Comparison of ENCODE assay signal across 14 cellular contexts in the genomic region with DNA sequence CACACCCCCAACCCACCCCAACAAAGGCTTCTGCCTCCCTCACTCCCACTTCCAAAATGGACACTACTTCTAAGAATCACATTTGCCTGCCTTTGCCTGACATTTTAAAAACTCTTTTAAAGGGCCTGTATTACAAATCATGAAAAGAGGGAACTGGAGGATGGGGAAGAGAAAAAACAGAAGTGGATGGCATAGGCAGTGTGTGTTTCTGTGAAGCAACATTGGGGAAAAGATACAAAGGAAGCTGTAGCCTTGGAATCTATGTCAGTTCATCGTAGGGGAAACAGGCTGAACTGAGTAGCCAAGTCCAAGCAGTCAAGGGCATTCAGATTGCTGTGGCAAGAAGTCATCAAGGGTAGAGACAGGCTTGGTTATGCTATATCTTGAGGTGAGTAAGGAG.
DNase-seq lines count a peak whose midpoint lies in the region; ATAC-seq and TF ChIP-seq lines count a peak whose summit lies in the region.
"Had no signal": no experiment of that assay in that cellular context is flagged by ENCODE, and none has a peak within 500 bp of the region (broad histone marks: within the 10 kb centered on the region; RNA-seq: fewer than 3 reads in every experiment).

No MANE protein-coding gene starts in this region.

- no peak overlapping the region for H3K4me3 ChIP-seq in CD8-positive, alpha-beta memory T cell (ENCODE audit: low read length)
- H3K4me3 ChIP-seq in mucosa of stomach (ENCODE audit: low read length): no peak overlapping the region
- H3K4me3 ChIP-seq: SK-N-MC had no signal

- peaks cover 0 to 5% of the 10 kb centered on the region in 2 donors for H3K36me3 Mint-ChIP-seq in CD14-positive monocyte
- peaks cover 0 to 15% (median 3%) of the 10 kb centered on the region in 3 donors for H3K36me3 Mint-ChIP-seq in CD8-positive, alpha-beta memory T cell
- no peaks in the 10 kb centered on the region for H3K36me3 Mint-ChIP-seq in activated T-helper 17 cell treated with anti-CD3 and anti-CD28 coated beads, Interleukin-2, amount 50 U/mL, for 72 hours (ENCODE audit: low read depth)

- H3K4me3 Mint-ChIP-seq in CD14-positive monocyte: peak overlapping the region in 1 of 2 donors; percentile 8
- peak overlapping the region in 5 of 7 donors; percentile 17 to 75 (median 46) for H3K4me3 Mint-ChIP-seq in CD8-positive, alpha-beta memory T cell
- peak overlapping the region; percentile 73 for H3K4me3 Mint-ChIP-seq in activated T-helper 17 cell treated with anti-CD3 and anti-CD28 coated beads, Interleukin-2, amount 50 U/mL, for 72 hours
- H3K4me3 Mint-ChIP-seq: endodermal cell had no signal

- peak overlapping the region; percentile 14 for H3K9ac ChIP-seq in mucosa of stomach (ENCODE audit: low read length)

- no peak for TF ChIP-seq CTCF in CD14-positive monocyte (IDR thresholded peaks at IDR 0.05)

- H3K4me1 Mint-ChIP-seq in CD14-positive monocyte: peaks cover 28% of the 10 kb centered on the region
- peaks cover 57 to 70% (median 64%) of the 10 kb centered on the region in 3 donors for H3K4me1 Mint-ChIP-seq in CD8-positive, alpha-beta memory T cell
- peaks cover 38% of the 10 kb centered on the region for H3K4me1 Mint-ChIP-seq in activated T-helper 17 cell treated with anti-CD3 and anti-CD28 coated beads, Interleukin-2, amount 50 U/mL, for 72 hours

- intact Hi-C loops in CD14-positive monocyte (cut with micrococcal nuclease): loop anchor here (10.0 kb wide), 3 partner anchors 263 to 723 kb away; no protein-coding TSS in a partner anchor

- H3K27me3 ChIP-seq in CD8-positive, alpha-beta memory T cell (ENCODE audit: insufficient read depth, low read length, poor library complexity, severe bottlenecking): no peaks in the 10 kb centered on the region
- no peaks in the 10 kb centered on the region for H3K27me3 ChIP-seq in mucosa of stomach (ENCODE audit: control insufficient read depth, insufficient read depth, low read length)
- H3K27me3 ChIP-seq: foreskin keratinocyte had no signal

- H3K9me3 ChIP-seq in CD8-positive, alpha-beta memory T cell (ENCODE audit: low read length): no peaks in the 10 kb centered on the region
- H3K9me3 ChIP-seq in mucosa of stomach (ENCODE audit: control insufficient read depth, low read length): no peaks in the 10 kb centered on the region

- no peaks in the 10 kb centered on the region for H3K36me3 ChIP-seq in CD8-positive, alpha-beta memory T cell (ENCODE audit: insufficient read depth, low read length)
- H3K36me3 ChIP-seq in mucosa of stomach (ENCODE audit: control insufficient read depth, insufficient read depth, low read length): no peaks in the 10 kb centered on the region

- POLR2A ChIA-PET in CD8-positive, alpha-beta memory T cell (lab: Charles Lee): no interaction called here

- peaks cover 0 to 4% (median 0%) of the 10 kb centered on the region in 7 donors for H3K9me3 Mint-ChIP-seq in CD14-positive monocyte
- H3K9me3 Mint-ChIP-seq in CD8-positive, alpha-beta memory T cell: peaks cover 0 to 3% (median 0%) of the 10 kb centered on the region in 5 donors
- peaks cover 4% of the 10 kb centered on the region for H3K9me3 Mint-ChIP-seq in activated T-helper 17 cell treated with anti-CD3 and anti-CD28 coated beads, Interleukin-2, amount 50 U/mL, for 72 hours
- H3K9me3 Mint-ChIP-seq: endodermal cell had no signal

- peaks cover 57% of the 10 kb centered on the region for H3K4me1 ChIP-seq in CD8-positive, alpha-beta memory T cell (ENCODE audit: insufficient read depth, low read length)
- H3K4me1 ChIP-seq in mucosa of stomach (ENCODE audit: control insufficient read depth, insufficient read depth, low read length): peaks cover 29% of the 10 kb centered on the region
- H3K4me1 ChIP-seq: foreskin keratinocyte had no signal

- CTCF ChIA-PET in CD8-positive, alpha-beta memory T cell (lab: Charles Lee): no interaction called here

- peaks cover 0 to 1% (median 0%) of the 10 kb centered on the region in 3 donors for H3K27me3 Mint-ChIP-seq in CD14-positive monocyte (ENCODE audit: low read depth in 3 of 3)
- H3K27me3 Mint-ChIP-seq in CD8-positive, alpha-beta memory T cell: no peaks in the 10 kb centered on the region
- H3K27me3 Mint-ChIP-seq in activated T-helper 17 cell treated with anti-CD3 and anti-CD28 coated beads, Interleukin-2, amount 50 U/mL, for 72 hours: no peaks in the 10 kb centered on the region

- no peak overlapping the region for H3K27ac ChIP-seq in CD8-positive, alpha-beta memory T cell (ENCODE audit: low read depth, low read length)
- H3K27ac ChIP-seq: C4-2B, foreskin keratinocyte, SK-N-MC had no signal

- DNase-seq in CD14-positive monocyte (ENCODE audit: low spot score) (peak; percentile 50), HUDEP-2 (lab: John Stamatoyannopoulos, UW; ENCODE audit: unreplicated experiment in 76 of 76) (no peak)
- no peak for DNase-seq in CD8-positive, alpha-beta memory T cell
- DNase-seq: endodermal cell; foreskin keratinocyte; NK-92 treated with Interleukin-12 subunit alpha and Interleukin-12 subunit beta, amount 100 ng/mL, for 24 hours; stimulated activated CD4-positive, alpha-beta T cell treated with anti-CD3 and anti-CD28 coated beads, Interleukin-4, amount 100 ng/mL, for 4 hours; stimulated activated naive CD4-positive, alpha-beta T cell treated with Interleukin-2 at 50 U/mL for 16 hours had no signal

- peak overlapping the region; percentile 66 to 93 (median 87) for H3K27ac Mint-ChIP-seq in CD14-positive monocyte
- peak overlapping the region; percentile 84 to 96 (median 94) for H3K27ac Mint-ChIP-seq in CD8-positive, alpha-beta memory T cell
- peak overlapping the region; percentile 49 for H3K27ac Mint-ChIP-seq in activated T-helper 17 cell treated with anti-CD3 and anti-CD28 coated beads, Interleukin-2, amount 50 U/mL, for 72 hours
- H3K27ac Mint-ChIP-seq: endodermal cell had no signal

- no peak for ATAC-seq in activated T-helper 17 cell treated with anti-CD3 and anti-CD28 coated beads, Interleukin-2, amount 50 U/mL, for 72 hours (replicated peaks)
- no peak for ATAC-seq in GM18907 (IDR thresholded peaks at IDR 0.05; ENCODE audit: unreplicated experiment)
- ATAC-seq in GM19023 (IDR thresholded peaks at IDR 0.05; ENCODE audit: unreplicated experiment): no peak
- ATAC-seq: foreskin keratinocyte had no signal
